ENCODE assay signal across 1 cellular context in the genomic region with DNA sequence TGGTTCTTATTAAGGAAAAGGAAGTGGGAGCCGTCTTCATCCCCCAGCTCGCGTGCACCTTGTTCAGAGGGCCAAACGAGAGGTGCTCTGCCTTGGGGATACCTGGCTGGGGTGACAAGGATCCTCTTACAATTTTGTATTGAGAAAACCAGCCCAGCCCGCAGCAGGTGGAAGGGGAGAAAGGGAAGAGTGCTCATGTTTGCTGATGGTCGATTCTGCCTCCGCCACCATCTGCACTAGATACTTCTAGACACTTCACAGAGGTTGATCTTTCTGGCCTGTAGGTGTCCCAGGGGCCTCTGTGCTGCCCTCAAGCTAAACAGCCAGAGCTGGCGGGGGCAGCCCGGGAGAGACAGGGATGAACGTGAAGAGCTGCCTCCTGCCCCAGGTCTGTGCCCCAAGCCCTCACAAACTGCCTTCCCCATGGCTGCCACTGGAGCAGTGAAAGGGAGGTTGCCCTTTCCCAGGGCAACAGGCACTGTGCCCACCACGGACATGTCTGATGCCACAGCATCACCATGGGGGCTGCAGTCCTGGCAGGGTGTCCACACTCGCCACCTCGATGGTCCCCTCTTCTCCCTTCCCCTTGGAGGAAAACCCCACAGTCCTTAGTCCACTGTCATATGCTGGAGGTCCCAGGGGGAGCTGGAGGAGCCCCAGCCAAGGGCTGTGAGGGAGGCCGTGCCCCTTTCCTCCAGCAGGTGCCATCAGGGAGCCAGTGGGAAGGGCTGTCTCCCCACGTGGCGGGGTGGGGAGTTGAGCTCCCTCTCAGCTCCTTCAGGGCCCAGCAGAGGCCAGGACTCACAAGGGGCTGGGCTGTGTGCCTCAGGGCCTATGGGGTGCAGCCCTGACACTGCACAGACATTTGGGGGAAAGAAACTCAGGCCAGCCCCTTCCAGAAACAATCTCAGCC.
TF ChIP-seq lines count a peak whose summit lies in the region.

No MANE protein-coding gene starts in this region.

TF ChIP-seq in GM12878, 131 proteins besides CTCF, POLR2A, EP300 and RAD21:
- TF ChIP-seq NBN (IDR thresholded peaks at IDR 0.05) (no peak), POLR2AphosphoS2 (IDR thresholded peaks at IDR 0.05; ENCODE audit: low read depth, low read length) (0 out of 2 replicates have a peak, but pooled peaks have one; percentile 14), ATF7 (IDR thresholded peaks at IDR 0.05; ENCODE audit: low read depth) (no peak)
